In genomic region chr13:95002968-95003813, GRCh38 we compare ENCODE assay signal across 11 cellular contexts.
DNase-seq lines count a peak whose midpoint lies in the region; ATAC-seq and TF ChIP-seq lines count a peak whose summit lies in the region.
"Had no signal": no experiment of that assay in that cellular context is flagged by ENCODE, and none has a peak within 500 bp of the region (broad histone marks: within the 10 kb centered on the region; RNA-seq: fewer than 3 reads in every experiment).

No MANE protein-coding gene starts in this region.

- TF ChIP-seq EP300 in tibial nerve (IDR thresholded peaks at IDR 0.05) = no peak

- H3K27me3 ChIP-seq in PC-3 (ENCODE audit: low read length) (no peaks in the 10 kb centered on the region), iPS-20b (ENCODE audit: insufficient read depth, low read length) (no peaks in the 10 kb centered on the region; the same call in 1 of the 2 replicates), tibial nerve (peaks cover 0 to 15% of the 10 kb centered on the region in 2 donors)

- peak overlapping the region; percentile 42; the same call in 1 of the 2 replicates for H2AFZ ChIP-seq in PC-3 (ENCODE audit: low read length)

- POLR2A ChIA-PET in PC-3 (lab: Charles Lee; ENCODE audit: unreplicated experiment) = no interaction called here

- no peak overlapping the region for H3K4me2 ChIP-seq in PC-3 (ENCODE audit: low read length)

- H3K4me3 ChIP-seq in PC-3 (ENCODE audit: low read length) (no peak overlapping the region), iPS-20b (ENCODE audit: low read length) (peak overlapping the region; percentile 6; the same call in 1 of the 2 replicates), tibial nerve (peak overlapping the region in 3 of 4 donors; percentile 8 to 36 (median 15))

- H3K9me3 ChIP-seq in PC-3 (ENCODE audit: low read length) = no peaks in the 10 kb centered on the region
- no peaks in the 10 kb centered on the region for H3K9me3 ChIP-seq in iPS-20b (ENCODE audit: insufficient read depth, low read depth, low read length)
- no peaks in the 10 kb centered on the region for H3K9me3 ChIP-seq in tibial nerve

- no peaks in the 10 kb centered on the region for H3K9me2 ChIP-seq in PC-3 (replicated peaks; ENCODE audit: low read length)

- intact Hi-C loops in PC-3 (cut with micrococcal nuclease) = loop anchor here (1.0 to 5.0 kb wide), 2 partner anchors 99 to 153 kb away; no protein-coding TSS in a partner anchor

- 5 to 8% methylated on average over 24 to 31 of the region's 46 CpGs for WGBS in tibial nerve, 2 donors

- no peak overlapping the region for H3K27ac ChIP-seq in PC-3 (ENCODE audit: low read length)
- no peak overlapping the region for H3K27ac ChIP-seq in iPS-20b (ENCODE audit: low read length)
- peak overlapping the region in 1 of 4 donors; percentile 54 for H3K27ac ChIP-seq in tibial nerve

- H3K36me3 ChIP-seq in PC-3 (ENCODE audit: low read depth, low read length) (no peaks in the 10 kb centered on the region), iPS-20b (ENCODE audit: insufficient read depth, low read depth, low read length) (no peaks in the 10 kb centered on the region), tibial nerve (no peaks in the 10 kb centered on the region)

- no peaks in the 10 kb centered on the region for H4K20me1 ChIP-seq in PC-3 (ENCODE audit: low read length)

- H3F3A ChIP-seq in PC-3 (ENCODE audit: low read length, unreplicated experiment) = no peaks in the 10 kb centered on the region

- H3K4me1 ChIP-seq in PC-3 (ENCODE audit: insufficient read depth, low read length) = peaks cover 5% of the 10 kb centered on the region; the same call in 1 of the 2 replicates
- H3K4me1 ChIP-seq in iPS-20b (ENCODE audit: insufficient read depth, low read length) = peaks cover 12% of the 10 kb centered on the region; the same call in 1 of the 2 replicates
- peaks cover 0 to 18% (median 3%) of the 10 kb centered on the region in 4 donors for H3K4me1 ChIP-seq in tibial nerve

- H3K79me2 ChIP-seq in PC-3 (ENCODE audit: low read length) = no peaks in the 10 kb centered on the region

- no peak for TF ChIP-seq CTCF in PC-3 (conservative IDR thresholded peaks at IDR 0.05; ENCODE audit: low read depth, low read length)
- TF ChIP-seq CTCF in tibial nerve (IDR thresholded peaks at IDR 0.05) = no peak

- no peak for TF ChIP-seq POLR2A in tibial nerve (IDR thresholded peaks at IDR 0.05)

- ATAC-seq in PC-3 (no peak; the same call in 1 of the 2 replicates), GM18867 (IDR thresholded peaks at IDR 0.05; ENCODE audit: unreplicated experiment) (no peak)
- ATAC-seq: stimulated activated naive CD8-positive, alpha-beta T cell treated with anti-CD3 and anti-CD28 coated beads, Interleukin-15, Interleukin-2, amounts not matched to agents 100 U/mL and 50 U/mL, for 24 hours had no signal

- no TSS peak for BruUV-seq in PC-3 (replicated peaks; lab: Mats Ljungman, UMichigan)

- CTCF ChIA-PET in PC-3 (lab: Charles Lee) = no interaction called here

- peak; percentile 6 for DNase-seq in activated gamma-delta T cell (lab: John Stamatoyannopoulos, UW)
- no peak for DNase-seq in activated gamma-delta T cell treated with Interleukin-2 at 50 U/mL for 16 hours
- no peak for DNase-seq in PC-3
- DNase-seq in tibial nerve (ENCODE audit: low spot score in 2 of 2) = no peak
- no peak for DNase-seq in superior temporal gyrus (ENCODE audit: extremely low spot score)
- no peak for DNase-seq in Ammon's horn (ENCODE audit: low spot score)
- DNase-seq: erythroblast; OCI-M1; stimulated activated naive CD8-positive, alpha-beta T cell treated with anti-CD3 and anti-CD28 coated beads, Interleukin-15, Interleukin-2, amounts not matched to agents 100 U/mL and 50 U/mL, for 24 hours had no signal

- H3K9ac ChIP-seq in PC-3 (ENCODE audit: low read length) (no peak overlapping the region), iPS-20b (ENCODE audit: low read depth, low read length) (no peak overlapping the region)
